In the genomic region with DNA sequence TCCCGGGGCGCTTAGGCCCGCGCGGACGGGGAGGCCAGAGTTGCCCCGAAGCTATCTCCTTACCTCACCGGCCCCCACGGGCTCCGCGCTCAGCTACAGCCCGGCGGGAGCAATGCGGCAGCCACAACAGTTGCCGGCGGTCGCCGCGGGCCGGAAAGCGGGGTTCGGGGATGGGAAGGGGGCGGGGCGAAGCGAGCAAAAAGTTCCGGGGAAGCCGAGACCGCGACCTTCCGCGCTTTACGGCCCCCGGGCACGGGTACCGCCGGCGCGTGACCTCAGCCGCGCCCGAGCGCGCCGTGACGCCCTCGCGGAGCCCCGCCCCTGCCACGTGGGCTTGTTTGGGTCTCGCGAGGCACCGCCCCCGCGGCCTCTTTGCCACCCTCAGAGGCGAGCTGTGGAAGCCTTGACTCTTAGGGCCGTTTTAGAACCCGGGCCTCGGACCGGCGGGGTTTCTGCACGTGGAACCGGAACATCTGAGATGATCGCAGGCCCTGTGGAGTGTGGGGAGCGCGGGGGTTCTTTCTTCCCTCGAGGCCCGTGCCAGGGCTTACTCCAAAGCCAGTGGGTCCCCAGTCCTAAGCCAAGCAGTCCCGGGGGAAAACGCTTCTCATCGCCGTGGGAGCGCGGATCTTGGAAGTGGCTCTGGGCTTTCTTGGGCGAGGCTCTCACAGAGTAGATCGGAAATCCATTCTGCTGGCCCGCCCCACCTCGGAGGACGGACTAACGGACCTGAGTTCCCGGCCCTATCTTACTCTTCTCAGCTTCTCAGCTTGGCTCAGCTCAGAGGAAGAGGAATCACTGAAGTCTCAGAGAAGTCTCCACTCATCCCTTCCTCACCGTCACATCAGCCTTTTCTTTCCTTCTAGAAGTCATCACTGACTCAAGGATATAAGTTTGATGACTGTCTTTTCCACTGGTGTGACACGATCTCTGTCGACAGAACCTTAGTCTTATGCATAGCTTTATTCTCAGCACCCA, we compare ENCODE assay signal across 8 cellular contexts. TPM values are rescaled to one million over a fixed set of nuclear protein-coding genes. Genes with fewer than 3 reads are reported as not detected.
DNase-seq lines count a peak whose midpoint lies in the region; ATAC-seq and TF ChIP-seq lines count a peak whose summit lies in the region.
"Not testable (repeated sequence)": the region's sequence is repeated elsewhere in the genome, so short reads cannot be mapped to it uniquely, and the experiment has no call there.

No MANE protein-coding gene starts in this region.

- peak; percentile 90 for ATAC-seq in foreskin keratinocyte

- peak overlapping the region; percentile 70 for H3K4me3 ChIP-seq in MG63
- H3K4me3 ChIP-seq in neuron (ENCODE audit: low read length) = peak overlapping the region; percentile 90
- peak overlapping the region; percentile 78 to 89 for H3K4me3 ChIP-seq in stomach smooth muscle (ENCODE audit: low read length in 2 of 2)

- H3K9ac ChIP-seq in stomach smooth muscle (ENCODE audit: low read length in 2 of 2) = peak overlapping the region; percentile 74

- TF ChIP-seq CTCF in foreskin keratinocyte (conservative IDR thresholded peaks at IDR 0.05) = not testable (repeated sequence)

- not testable (repeated sequence) for H3K9me3 ChIP-seq in MG63; neuron (ENCODE audit: low read length); stomach smooth muscle (ENCODE audit: control insufficient read depth in 2 of 2, low read length in 2 of 2)

- peaks cover 13% of the 10 kb centered on the region for H3K36me3 ChIP-seq in MG63
- H3K36me3 ChIP-seq in neuron (ENCODE audit: insufficient read depth, low read length); stomach smooth muscle (ENCODE audit: control insufficient read depth in 2 of 2, insufficient read depth in 2 of 2, low read length in 2 of 2): not testable (repeated sequence)

- peak overlapping the region; percentile 78 for H2AFZ ChIP-seq in neuron (ENCODE audit: low read depth, low read length)

- DNase-seq in G401 (ENCODE audit: low spot score) = peak; percentile 84
- DNase-seq in HCEC 1CT = peak; percentile 94
- DNase-seq in MG63 = peak; percentile 96
- peak; percentile 18 for DNase-seq in SHP77 treated with DMSO at 0.1 percent for 48 hours (lab: John Stamatoyannopoulos, UW)
- peak; percentile 100 for DNase-seq in activated gamma-delta T cell treated with anti-CD3 and anti-CD28 coated beads, Interleukin-2, amount 50 U/mL, for 16 hours (ENCODE audit: low read depth)
- DNase-seq in foreskin keratinocyte = peak; percentile 41 to 79

- not testable (repeated sequence) for H3K4me1 ChIP-seq in foreskin keratinocyte; neuron (ENCODE audit: insufficient read depth, low read length); stomach smooth muscle (ENCODE audit: control insufficient read depth, insufficient read depth, low read length)

- in situ Hi-C loops in G401 (cut with HindIII; ENCODE audit: low sequenced_read_pairs) = not testable (repeated sequence)

- H3K27ac ChIP-seq in foreskin keratinocyte (peak overlapping the region; percentile 47), stomach smooth muscle (ENCODE audit: low read length) (peak overlapping the region; percentile 64)

- not testable (repeated sequence) for H3K27me3 ChIP-seq in MG63; foreskin keratinocyte; neuron (ENCODE audit: insufficient read depth, low read length); stomach smooth muscle (ENCODE audit: control insufficient read depth in 1 of 2, insufficient read depth in 2 of 2, low read length in 2 of 2)

RNA-seq across cellular contexts. Expression of gene NPIPB15, which starts 7.8 kb away (rescaled TPM):
- not detected in 2 replicates for total RNA-seq in G401 (2014; rRNA removed; shearing (Covaris generic))
- 1.4 and 1.8 TPM in 2 replicates for total RNA-seq in MG63 (2014; rRNA removed; shearing (Covaris generic); ENCODE audit: low replicate concordance)
- total RNA-seq in foreskin keratinocyte = 1.4 and 2.9 TPM in 2 replicates
- polyA plus RNA-seq in foreskin keratinocyte = 2.3 and 5.8 TPM in 2 replicates

RNA-seq across cellular contexts. Expression of gene CLEC18B, which starts 53.0 kb away (rescaled TPM):
- total RNA-seq in G401 (2014; rRNA removed; shearing (Covaris generic)) = 2.2 TPM in 1 of 2 replicates, not detected in the other
- not detected in 2 replicates for total RNA-seq in MG63 (2014; rRNA removed; shearing (Covaris generic); ENCODE audit: low replicate concordance)
- 0.18 and 0.20 TPM in 2 replicates for total RNA-seq in foreskin keratinocyte
- polyA plus RNA-seq in foreskin keratinocyte = 0.14 and 0.28 TPM in 2 replicates

Comparison
In these comparisons a context has a peak if more than half of its experiments do, and no peak if none do; other contexts are left out.
1. Peak in every context shown above with its lines: DNase-seq, ATAC-seq, H3K4me3 ChIP-seq and H3K27ac ChIP-seq.
2. DNase-seq: peak in every context shown above with its lines; median percentile 100 in activated gamma-delta T cell treated with anti-CD3 and anti-CD28 coated beads, Interleukin-2, amount 50 U/mL, for 16 hours; 96 in MG63; 94 in HCEC 1CT; 84 in G401; 60 in foreskin keratinocyte; 18 in SHP77 treated with DMSO at 0.1 percent for 48 hours.